8 cellular contexts compared by ENCODE assay signal in genomic region chr16:87635541-87636049, GRCh38. TPM values are rescaled to one million over a fixed set of nuclear protein-coding genes. Genes with fewer than 3 reads are reported as not detected.
DNase-seq lines count a peak whose midpoint lies in the region; ATAC-seq and TF ChIP-seq lines count a peak whose summit lies in the region.

No MANE protein-coding gene starts in this region.

- no peak overlapping the region for H4K8ac ChIP-seq in neuronal stem cell (ENCODE audit: low read depth, low read length)

- peak; percentile 70 for DNase-seq in COLO668 (lab: John Stamatoyannopoulos, UW; ENCODE audit: unreplicated experiment)
- peak; percentile 76 for DNase-seq in HT-29 (ENCODE audit: low spot score)
- DNase-seq in RPMI7951 (ENCODE audit: low read depth), result peak; percentile 51
- DNase-seq in activated T-helper 1 cell treated with Interleukin-2 at 50 U/mL for 16 hours (ENCODE audit: low read depth), result peak; percentile 49
- DNase-seq in fibroblast of mammary gland (ENCODE audit: low read depth), result peak; percentile 32
- peak; percentile 32 for DNase-seq in neuronal stem cell (ENCODE audit: low spot score)
- peak in 40 of 49 donors; percentile 5 to 79 (median 40) for DNase-seq in substantia nigra (lab: John Stamatoyannopoulos, UW)

- H4K91ac ChIP-seq in neuronal stem cell (ENCODE audit: low read depth, low read length, poor library complexity), result no peak overlapping the region

- H3K18ac ChIP-seq in neuronal stem cell (ENCODE audit: low read length), result no peak overlapping the region

- peak overlapping the region; percentile 90 for H2AK5ac ChIP-seq in neuronal stem cell (ENCODE audit: low read depth, low read length)

- no peak overlapping the region for H3K9ac ChIP-seq in neuronal stem cell (ENCODE audit: low read depth, low read length, poor library complexity)

- H2AFZ ChIP-seq in neuronal stem cell (ENCODE audit: low read length), result peak overlapping the region; percentile 66

- H2BK120ac ChIP-seq in neuronal stem cell (ENCODE audit: low read depth, low read length), result peak overlapping the region; percentile 67

- peaks cover 3% of the 10 kb centered on the region in 2 donors for H3K4me1 ChIP-seq in neuronal stem cell (ENCODE audit: control insufficient read depth in 2 of 2, insufficient read depth in 1 of 2, low read depth in 1 of 2, low read length in 2 of 2)

- no peaks in the 10 kb centered on the region for H3K36me3 ChIP-seq in neuronal stem cell (replicated peaks in 1 of 2; ENCODE audit: control insufficient read depth in 2 of 2, insufficient read depth in 2 of 2, low read length in 2 of 2)

- H2BK12ac ChIP-seq in neuronal stem cell (ENCODE audit: low read length), result no peak overlapping the region

- no peak for ATAC-seq in HG03280 (IDR thresholded peaks at IDR 0.05; ENCODE audit: unreplicated experiment)

- H3K79me1 ChIP-seq in neuronal stem cell (ENCODE audit: low read depth, low read length), result no peaks in the 10 kb centered on the region

- H3K27ac ChIP-seq in neuronal stem cell (replicated peaks; ENCODE audit: low read length) (no peak overlapping the region), substantia nigra (ENCODE audit: low read depth, low read length, poor library complexity, severe bottlenecking) (no peak overlapping the region)

- TF ChIP-seq CTCF in fibroblast of mammary gland (conservative IDR thresholded peaks at IDR 0.05; ENCODE audit: control insufficient read depth, insufficient read depth, low read depth, low read length), result peak; percentile 58

- H3K23ac ChIP-seq in neuronal stem cell (ENCODE audit: low read depth, low read length, poor library complexity), result no peak overlapping the region

- peaks cover 0 to 24% (median 5%) of the 10 kb centered on the region in 3 experiments for H3K27me3 ChIP-seq in neuronal stem cell (ENCODE audit: control insufficient read depth in 3 of 3, insufficient read depth in 3 of 3, low read depth in 1 of 3, low read length in 3 of 3)

- no peak overlapping the region for H3K4ac ChIP-seq in neuronal stem cell (ENCODE audit: low read length)

- no CpG with 5 or more reads among the region's 23 CpGs for WGBS in neuronal stem cell (ENCODE audit: extremely low coverage in 2 of 2, insufficient read length in 2 of 2, insufficient replicate concordance in 1 of 2), 2 donors

- H2BK15ac ChIP-seq in neuronal stem cell (ENCODE audit: low read length), result no peak overlapping the region

- peaks cover 0 to 5% of the 10 kb centered on the region in 2 donors for H3K9me3 ChIP-seq in neuronal stem cell (replicated peaks in 1 of 2; ENCODE audit: control insufficient read depth in 2 of 2, insufficient read depth in 1 of 2, low read depth in 1 of 2, low read length in 2 of 2)

- no peak overlapping the region for H3K4me2 ChIP-seq in neuronal stem cell (ENCODE audit: insufficient read depth, low read length, poor library complexity, severe bottlenecking)

- no peak overlapping the region for H3K4me3 ChIP-seq in fibroblast of mammary gland (ENCODE audit: control insufficient read depth, low read depth, low read length)
- H3K4me3 ChIP-seq in neuronal stem cell (ENCODE audit: low read length in 2 of 2), result no peak overlapping the region

- no peak overlapping the region for H2BK5ac ChIP-seq in neuronal stem cell (ENCODE audit: low read length)

- no peak overlapping the region for H3K14ac ChIP-seq in neuronal stem cell (ENCODE audit: low read length)

RNA-seq across cellular contexts. Expression of gene JPH3, which starts 33.3 kb away (rescaled TPM):
- not detected in 2 replicates for total RNA-seq in HT-29 (2014; rRNA removed; shearing (Covaris generic))
- not detected in 2 replicates for total RNA-seq in RPMI7951 (2014; rRNA removed; shearing (Covaris generic))
- polyA plus RNA-seq in neuronal stem cell (2013, experiment 1 of 2), result 18.1 TPM
- 17.6 TPM for polyA plus RNA-seq in neuronal stem cell (2013, experiment 2 of 2)
